8 cellular contexts compared by ENCODE assay signal in the genomic region with DNA sequence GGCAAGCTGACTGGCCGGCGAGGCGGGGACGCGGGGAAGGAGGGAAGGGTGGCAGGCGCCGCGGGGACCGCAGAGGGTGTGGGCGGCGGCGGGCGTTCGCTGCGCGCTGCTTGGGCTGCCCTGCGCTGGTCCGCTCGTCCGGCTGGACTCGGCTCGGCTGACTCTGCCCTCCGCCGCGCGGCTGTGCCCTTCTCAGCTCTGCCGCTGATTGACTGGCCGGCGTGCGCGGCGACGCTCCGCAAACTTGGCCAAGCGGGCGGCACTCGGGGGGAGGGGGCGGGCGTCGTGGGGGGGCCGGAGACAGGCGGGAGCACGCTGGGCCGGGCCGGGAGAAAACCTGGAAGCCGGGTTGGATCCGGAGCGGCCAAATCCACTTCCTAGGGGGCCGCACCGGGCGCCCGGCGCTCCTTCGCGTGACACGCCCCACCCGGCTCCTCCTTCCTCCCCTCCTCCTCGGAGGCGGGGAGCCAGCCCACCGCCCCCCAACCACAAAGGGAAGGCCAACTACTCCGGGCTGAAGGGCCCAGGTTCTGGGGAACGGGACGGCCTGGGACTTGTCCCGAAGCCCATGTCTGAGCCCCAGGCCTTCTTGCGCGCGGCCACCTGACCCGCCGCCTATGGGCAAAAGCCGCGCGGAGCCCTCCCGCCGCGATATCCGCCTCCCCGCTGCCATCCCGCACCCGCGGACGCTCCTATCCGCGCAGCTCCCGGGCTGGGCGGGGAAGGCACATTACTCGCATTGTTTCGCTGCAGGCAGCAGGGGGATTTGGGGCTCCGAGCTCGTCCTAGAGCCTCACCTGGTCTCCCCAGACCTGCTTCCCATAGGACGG. TPM values are rescaled to one million over a fixed set of nuclear protein-coding genes. Genes with fewer than 3 reads are reported as not detected.
A peak's percentile ranks its signal among the peaks of the same experiment; 100 is the strongest.
DNase-seq lines count a peak whose midpoint lies in the region; ATAC-seq, FAIRE-seq and TF ChIP-seq lines count a peak whose summit lies in the region.

A gene (minus strand): TSS at position 214 of the 830 bp plus-strand sequence. CDS start 524 bp downstream, outside the sequence.

- ATAC-seq in Right ventricle myocardium inferior (peak; percentile 88), GM21717 (IDR thresholded peaks at IDR 0.05; ENCODE audit: unreplicated experiment) (no peak), HG03097 (IDR thresholded peaks at IDR 0.05; ENCODE audit: low FRiP score, unreplicated experiment) (no peak)

- peak within 1 kb of the TSS; percentile 66 for H3K4ac ChIP-seq in H1 (replicated peaks; ENCODE audit: insufficient read length, low read depth, low read length)

- H3K23me2 ChIP-seq in H1 (ENCODE audit: low read depth, low read length), result peaks cover 7% of the 10 kb centered on the region; the same call in 1 of the 2 replicates

- WGBS in H1 (ENCODE audit: extremely low coverage in 1 of 2, insufficient coverage in 1 of 2, insufficient read length in 1 of 2, insufficient replicate concordance in 2 of 2, low coverage in 1 of 2, low lambda C conversion rate in 2 of 2, missing lambda C conversion rate in 1 of 2), 2 experiments, result 1% methylated on average over 20 of the region's 90 CpGs; no CpG with 5 or more reads in 1 of the 2 experiments

- no peak within 1 kb of the TSS for H2BK15ac ChIP-seq in H1 (ENCODE audit: low read length)

- H2AK5ac ChIP-seq in H1 (ENCODE audit: low read depth, low read length), result no peak within 1 kb of the TSS

- peak within 1 kb of the TSS; percentile 17 for H3K14ac ChIP-seq in H1 (ENCODE audit: insufficient read length)

- no peak within 1 kb of the TSS for H3K23ac ChIP-seq in H1 (ENCODE audit: insufficient read length)

- peak within 1 kb of the TSS; percentile 93 for H4K91ac ChIP-seq in H1 (replicated peaks; ENCODE audit: insufficient read length, low read length)

- peak within 1 kb of the TSS; percentile 71 for H3K18ac ChIP-seq in H1 (ENCODE audit: extremely low read depth, low read length)

- peak within 1 kb of the TSS; percentile 90 for H3K56ac ChIP-seq in H1 (replicated peaks; ENCODE audit: insufficient read length, low read depth, low read length)

- peaks cover 31 to 46% of the 10 kb centered on the region in 2 experiments for H3K79me2 ChIP-seq in H1 (ENCODE audit: control insufficient read depth in 1 of 2, insufficient read depth in 2 of 2, low read length in 2 of 2)

- CTCF ChIA-PET in H1 (lab: Charles Lee; ENCODE audit: partially characterized antibody), result interaction anchor here (0.7 to 1.0 kb wide), 2 partner anchors 149 to 234 kb away, joined by 3 to 4 read pairs; no protein-coding TSS in a partner anchor

- H3K4me3 ChIP-seq in NT2/D1 (ENCODE audit: insufficient read length, low read depth) (peak within 1 kb of the TSS; percentile 65), H1 (ENCODE audit: extremely low read depth in 1 of 4, insufficient read depth in 2 of 4, low read depth in 3 of 4, low read length in 4 of 4) (peak within 1 kb of the TSS; percentile 72 to 97 (median 86))

- peaks cover 13 to 25% of the 10 kb centered on the region in 2 experiments for H4K20me1 ChIP-seq in H1 (replicated peaks in 1 of 2; ENCODE audit: control insufficient read depth in 1 of 2, insufficient read depth in 2 of 2, low read length in 2 of 2)

- TF ChIP-seq RAD21 in H1 (IDR thresholded peaks at IDR 0.05 in 1 of 2, conservative IDR thresholded peaks at IDR 0.05 in 1 of 2; ENCODE audit: low read depth in 2 of 2, low read length in 2 of 2), result peak; percentile 5 to 29; a peak in 2 of 4 replicates

- POLR2A ChIA-PET in H1 (lab: Charles Lee; ENCODE audit: partially characterized antibody), result interaction anchor here (0.8 to 1.7 kb wide), 8 partner anchors 10 to 253 kb away, joined by 3 to 7 read pairs (median 4); no protein-coding TSS in a partner anchor

- H4K5ac ChIP-seq in H1 (ENCODE audit: insufficient read length, low read depth, low read length), result peak within 1 kb of the TSS; percentile 23

- H3K79me1 ChIP-seq in H1 (ENCODE audit: low read depth, low read length), result peaks cover 7% of the 10 kb centered on the region; the same call in 1 of the 2 replicates

- no peak within 1 kb of the TSS for H2BK12ac ChIP-seq in H1 (ENCODE audit: low read depth, low read length)

- intact Hi-C loops in Right ventricle myocardium inferior (cut with DNase I), result no loop called here
- intact Hi-C loops in cardiac septum (cut with DNase I), result no loop called here

- peak within 1 kb of the TSS; percentile 83 for H4K8ac ChIP-seq in H1 (ENCODE audit: extremely low read depth, insufficient read depth, low read length)

- H3K4me2 ChIP-seq in H1 (ENCODE audit: insufficient read depth in 1 of 2, low read depth in 2 of 2, low read length in 2 of 2), result peak within 1 kb of the TSS; percentile 72 to 75

- H3K36me3 ChIP-seq in NT2/D1 (ENCODE audit: insufficient read depth, insufficient read length, low read length), result peaks cover 12% of the 10 kb centered on the region
- H3K36me3 ChIP-seq in H1 (ENCODE audit: control insufficient read depth in 2 of 4, insufficient read depth in 4 of 4, low read length in 3 of 4), result peaks cover 2 to 18% (median 8%) of the 10 kb centered on the region in 4 experiments; a peak in 7 of 8 replicates

- TF ChIP-seq CTCF in H1 (IDR thresholded peaks at IDR 0.05; ENCODE audit: control extremely low read depth in 1 of 3, insufficient read depth in 1 of 3, low read depth in 1 of 3, low read length in 3 of 3), result no peak

- peak; percentile 33 to 67 for TF ChIP-seq POLR2A in H1 (IDR thresholded peaks at IDR 0.05; ENCODE audit: control extremely low read depth in 1 of 2, low read depth in 2 of 2, low read length in 2 of 2)

- FAIRE-seq in H1 (lab: Jason Lieb, UNC) (no peak), urothelium cell line (lab: Jason Lieb, UNC) (no peak)

- H3K9ac ChIP-seq in NT2/D1 (ENCODE audit: insufficient read length, low read depth) (peak within 1 kb of the TSS; percentile 83), H1 (replicated peaks in 1 of 4; ENCODE audit: extremely low read depth in 1 of 4, low read depth in 3 of 4, low read length in 3 of 4) (peak within 1 kb of the TSS; percentile 56 to 74 (median 72))

- no peaks in the 10 kb centered on the region for H3K9me3 ChIP-seq in NT2/D1 (ENCODE audit: insufficient read depth, low read length)
- H3K9me3 ChIP-seq in H1 (ENCODE audit: insufficient read depth in 2 of 2, low read depth in 1 of 2, low read length in 1 of 2), result no peaks in the 10 kb centered on the region

- no peak within 1 kb of the TSS for H2BK20ac ChIP-seq in H1 (ENCODE audit: low read length)

- no peak within 1 kb of the TSS for H2AFZ ChIP-seq in H1 (ENCODE audit: low read length)

- H3K4me1 ChIP-seq in NT2/D1 (ENCODE audit: insufficient read depth, insufficient read length), result no peaks in the 10 kb centered on the region
- H3K4me1 ChIP-seq in H1 (replicated peaks in 1 of 4; ENCODE audit: control insufficient read depth in 3 of 4, insufficient read depth in 4 of 4, low read length in 3 of 4), result peaks cover 0 to 13% (median 6%) of the 10 kb centered on the region in 4 experiments; a peak in 4 of 7 replicates

- H3K27me3 ChIP-seq in NT2/D1 (ENCODE audit: insufficient read depth, insufficient read length) (no peaks in the 10 kb centered on the region), H1 (replicated peaks in 1 of 4; ENCODE audit: control insufficient read depth in 3 of 4, extremely low read depth in 1 of 4, insufficient read depth in 3 of 4, low read length in 3 of 4) (no peaks in the 10 kb centered on the region)

- H2BK5ac ChIP-seq in H1 (ENCODE audit: low read depth, low read length), result peak within 1 kb of the TSS; percentile 71; the same call in 1 of the 2 replicates

- no peak for TF ChIP-seq EP300 in H1 (IDR thresholded peaks at IDR 0.05; ENCODE audit: borderline replicate concordance in 1 of 2, low read depth in 2 of 2, low read length in 2 of 2)

- DNase-seq in Right ventricle myocardium inferior (ENCODE audit: missing footprints) (peak; percentile 76), cardiac septum (ENCODE audit: low spot score) (no peak), NT2/D1 (ENCODE audit: low read depth, low spot score) (no peak), H1 (ENCODE audit: low read depth in 1 of 2, low spot score in 2 of 2) (peak in 1 of 2 experiments; percentile 79), mucosa of gallbladder (ENCODE audit: low spot score) (peak; percentile 67), urothelium cell line (ENCODE audit: low spot score) (peak; percentile 65)

- H2BK120ac ChIP-seq in H1 (replicated peaks; ENCODE audit: low read depth, low read length), result peak within 1 kb of the TSS; percentile 79

- H3K27ac ChIP-seq in H1 (ENCODE audit: low read depth, low read length), result peak within 1 kb of the TSS; percentile 67; the same call in 1 of the 2 replicates

TF ChIP-seq in H1, 55 proteins besides CTCF, POLR2A, EP300 and RAD21 (continues in another document):
- TF ChIP-seq TEAD4 (IDR thresholded peaks at IDR 0.05; ENCODE audit: low read depth, low read length) (peak; percentile 78), CTBP2 (IDR thresholded peaks at IDR 0.05; ENCODE audit: borderline replicate concordance, insufficient read depth, insufficient read length, low read length) (peak; percentile 19), POLR2AphosphoS5 (IDR thresholded peaks at IDR 0.05; ENCODE audit: low read depth, low read length) (peak; percentile 54; the same call in 1 of the 2 replicates), YY1 (IDR thresholded peaks at IDR 0.05; ENCODE audit: low read depth, low read length) (no peak), JUND (IDR thresholded peaks at IDR 0.05; ENCODE audit: low read length) (no peak), SRF (IDR thresholded peaks at IDR 0.05; ENCODE audit: low read depth, low read length) (no peak)
- TF ChIP-seq, protein P1, sequence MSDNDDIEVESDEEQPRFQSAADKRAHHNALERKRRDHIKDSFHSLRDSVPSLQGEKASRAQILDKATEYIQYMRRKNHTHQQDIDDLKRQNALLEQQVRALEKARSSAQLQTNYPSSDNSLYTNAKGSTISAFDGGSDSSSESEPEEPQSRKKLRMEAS (IDR thresholded peaks at IDR 0.05), result no peak; the same call in none of the 2 replicates
- TF ChIP-seq, protein P2, sequence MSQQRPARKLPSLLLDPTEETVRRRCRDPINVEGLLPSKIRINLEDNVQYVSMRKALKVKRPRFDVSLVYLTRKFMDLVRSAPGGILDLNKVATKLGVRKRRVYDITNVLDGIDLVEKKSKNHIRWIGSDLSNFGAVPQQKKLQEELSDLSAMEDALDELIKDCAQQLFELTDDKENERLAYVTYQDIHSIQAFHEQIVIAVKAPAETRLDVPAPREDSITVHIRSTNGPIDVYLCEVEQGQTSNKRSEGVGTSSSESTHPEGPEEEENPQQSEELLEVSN (IDR thresholded peaks at IDR 0.05), result peak; percentile 22; the same call in 1 of the 2 replicates

RNA-seq across cellular contexts. Expression of the gene that starts here (rescaled TPM):
- total RNA-seq in Right ventricle myocardium inferior (9.9 TPM), cardiac septum (3.6 TPM), mucosa of gallbladder (38.9 TPM)
- total RNA-seq in H1 (2021; fragmentation: NEBNext Ultra II Directional; extraction: Animal tissue kit (Norgen Biotek cat#: 25700)), result 225 and 230 TPM in 2 replicates
- polyA plus RNA-seq in H1 (2011; rRNA removed), result 46.8 and 52.0 TPM in 2 replicates
- 48.3 TPM for polyA plus RNA-seq in H1 (2011; cell fraction: cytosol; rRNA removed)
- 47.3 TPM for polyA plus RNA-seq in H1 (2011; cell fraction: nucleus; rRNA removed)
- polyA plus RNA-seq in H1 (2012, experiment 1 of 2), result 125 to 163 TPM (median 149 TPM) in 4 replicates
- polyA plus RNA-seq in H1 (2012, experiment 2 of 2), result 62.4 TPM
- 226 TPM for polyA plus RNA-seq in H1 (2013, experiment 1 of 2)
- 230 TPM for polyA plus RNA-seq in H1 (2013, experiment 2 of 2)
- polyA minus RNA-seq in H1 (2011; rRNA and poly(A)+ RNA removed), result 72.3 and 79.2 TPM in 2 replicates
- 82.6 TPM for polyA minus RNA-seq in H1 (2011; cell fraction: cytosol; rRNA and poly(A)+ RNA removed)
- 53.9 TPM for polyA minus RNA-seq in H1 (2011; cell fraction: nucleus; rRNA and poly(A)+ RNA removed)

Comparison
In these comparisons a context has a peak if more than half of its experiments do, and no peak if none do; other contexts are left out.
1. DNase-seq: peak in Right ventricle myocardium inferior (single experiment), mucosa of gallbladder (single experiment) and urothelium cell line (single experiment); none in cardiac septum (single experiment) and NT2/D1 (single experiment).